13 cellular contexts compared by ENCODE assay signal in genomic region chr10:87531908-87532622, GRCh38. TPM values are rescaled to one million over a fixed set of nuclear protein-coding genes. Genes with fewer than 3 reads are reported as not detected.
DNase-seq lines count a peak whose midpoint lies in the region; ATAC-seq and TF ChIP-seq lines count a peak whose summit lies in the region.
"Had no signal": no experiment of that assay in that cellular context is flagged by ENCODE, and none has a peak within 500 bp of the region (broad histone marks: within the 10 kb centered on the region; RNA-seq: fewer than 3 reads in every experiment).

No MANE protein-coding gene starts in this region.

- no peaks in the 10 kb centered on the region for H3K9me3 Mint-ChIP-seq in T-helper 2 cell treated with Interferon-gamma antibody and Interleukin-4, amounts not matched to agents 5 μg/mL and 100 μg/mL, for 36 hours

- H3K27me3 Mint-ChIP-seq in T-helper 2 cell treated with Interferon-gamma antibody and Interleukin-4, amounts not matched to agents 5 μg/mL and 100 μg/mL, for 36 hours (ENCODE audit: low read depth), result no peaks in the 10 kb centered on the region
- H3K27me3 Mint-ChIP-seq: activated naive CD4-positive, alpha-beta T cell treated with anti-CD3 and anti-CD28 coated beads, Interleukin-2, amount 10 ng/mL, durations not matched to agents 7 days and 5 days had no signal

- H3K4me1 Mint-ChIP-seq in T-helper 2 cell treated with Interferon-gamma antibody and Interleukin-4, amounts not matched to agents 5 μg/mL and 100 μg/mL, for 36 hours (ENCODE audit: low read depth), result peaks cover 2% of the 10 kb centered on the region

- H3K27ac Mint-ChIP-seq in T-helper 2 cell treated with Interferon-gamma antibody and Interleukin-4, amounts not matched to agents 5 μg/mL and 100 μg/mL, for 36 hours, result no peak overlapping the region
- H3K27ac Mint-ChIP-seq: activated naive CD4-positive, alpha-beta T cell treated with anti-CD3 and anti-CD28 coated beads, Interleukin-2, amount 10 ng/mL, durations not matched to agents 7 days and 5 days had no signal

- ATAC-seq in left ventricle myocardium superior (peak; percentile 79), HG03342 (IDR thresholded peaks at IDR 0.05; ENCODE audit: unreplicated experiment) (no peak)

- intact Hi-C loops in left ventricle myocardium superior (cut with micrococcal nuclease), result no loop called here

- H3K27ac ChIP-seq in brain microvascular endothelial cell, result peak overlapping the region; percentile 59
- H3K27ac ChIP-seq: SJCRH30 had no signal

- peaks cover 16% of the 10 kb centered on the region for H3K36me3 Mint-ChIP-seq in T-helper 2 cell treated with Interferon-gamma antibody and Interleukin-4, amounts not matched to agents 5 μg/mL and 100 μg/mL, for 36 hours (ENCODE audit: low read depth)

- H3K27me3 ChIP-seq in brain microvascular endothelial cell (replicated peaks), result no peaks in the 10 kb centered on the region
- H3K27me3 ChIP-seq: SJCRH30 had no signal

- peaks cover 4% of the 10 kb centered on the region for H3K36me3 ChIP-seq in brain microvascular endothelial cell (replicated peaks)

- no peak for TF ChIP-seq EP300 in Ishikawa (IDR thresholded peaks at IDR 0.05; ENCODE audit: borderline replicate concordance)

- in situ Hi-C loops in brain microvascular endothelial cell (cut with HindIII; ENCODE audit: low pct_ligation_motif_present, low sequenced_read_pairs), result no loop called here

- peak; percentile 55 for DNase-seq in brain microvascular endothelial cell
- no peak for DNase-seq in left ventricle myocardium superior
- DNase-seq in smooth muscle cell of the brain vasculature (ENCODE audit: low read depth, low spot score), result peak; percentile 40
- no peak for DNase-seq in NCI-H446 (lab: John Stamatoyannopoulos, UW)
- DNase-seq in middle frontal gyrus (ENCODE audit: extremely low spot score, low spot score), result no peak
- no peak for DNase-seq in T-helper 2 cell treated with Interferon-gamma antibody and Interleukin-4, amounts not matched to agents 5 μg/mL and 100 μg/mL, for 36 hours (ENCODE audit: low spot score)
- DNase-seq: activated CD4-positive, alpha-beta T cell treated with anti-CD3 and anti-CD28 coated beads, Interleukin-2, amount 50 U/mL, for 1 hour; activated naive CD4-positive, alpha-beta T cell treated with anti-CD3 and anti-CD28 coated beads, Interleukin-2, amount 10 ng/mL, durations not matched to agents 7 days and 5 days; NCI-H69; occipital lobe; SJCRH30 had no signal

- no peak for TF ChIP-seq CTCF in brain microvascular endothelial cell (IDR thresholded peaks at IDR 0.05; ENCODE audit: low read depth, low read length, missing control alignments)

- no peak overlapping the region for H3K4me3 ChIP-seq in brain microvascular endothelial cell (ENCODE audit: low read depth, low read length)
- H3K4me3 ChIP-seq: SJCRH30 had no signal

- TF ChIP-seq RAD21 in Ishikawa (IDR thresholded peaks at IDR 0.05; ENCODE audit: low read depth), result no peak

- no peak overlapping the region for H3K4me3 Mint-ChIP-seq in T-helper 2 cell treated with Interferon-gamma antibody and Interleukin-4, amounts not matched to agents 5 μg/mL and 100 μg/mL, for 36 hours
- H3K4me3 Mint-ChIP-seq: activated naive CD4-positive, alpha-beta T cell treated with anti-CD3 and anti-CD28 coated beads, Interleukin-2, amount 10 ng/mL, durations not matched to agents 7 days and 5 days had no signal

TF ChIP-seq in Ishikawa, 13 proteins besides CTCF, POLR2A, EP300 and RAD21:
- no peak for TF ChIP-seq TEAD4 (IDR thresholded peaks at IDR 0.05)
- no peak for TF ChIP-seq CEBPB (IDR thresholded peaks at IDR 0.05)
- TF ChIP-seq REST (IDR thresholded peaks at IDR 0.05; ENCODE audit: low read depth), result no peak
- TF ChIP-seq YY1 (IDR thresholded peaks at IDR 0.05; ENCODE audit: low read depth), result no peak
- TF ChIP-seq ZBTB7A (IDR thresholded peaks at IDR 0.05; ENCODE audit: low read depth), result no peak
- no peak for TF ChIP-seq USF1 (IDR thresholded peaks at IDR 0.05)
- TF ChIP-seq NFIC (IDR thresholded peaks at IDR 0.05), result peak; percentile 48; the same call in 1 of the 2 replicates

RNA-seq across cellular contexts. Expression of gene MINPP1, which starts 27.4 kb away (rescaled TPM):
- 5.0 TPM for total RNA-seq in left ventricle myocardium superior

Comparison
In these comparisons a context has a peak if more than half of its experiments do, and no peak if none do; other contexts are left out.
1. DNase-seq: peak in brain microvascular endothelial cell (single experiment) and smooth muscle cell of the brain vasculature (single experiment); none in left ventricle myocardium superior (single experiment), NCI-H446 (0 of 2), middle frontal gyrus (single experiment) and T-helper 2 cell treated with Interferon-gamma antibody and Interleukin-4, amounts not matched to agents 5 μg/mL and 100 μg/mL, for 36 hours (single experiment).